12 cellular contexts compared by ENCODE assay signal in genomic region chr1:119827010-119827409, GRCh38. TPM values are rescaled to one million over a fixed set of nuclear protein-coding genes. Genes with fewer than 3 reads are reported as not detected.
DNase-seq lines count a peak whose midpoint lies in the region; ATAC-seq and TF ChIP-seq lines count a peak whose summit lies in the region.
"Had no signal": no experiment of that assay in that cellular context is flagged by ENCODE, and none has a peak within 500 bp of the region (broad histone marks: within the 10 kb centered on the region; RNA-seq: fewer than 3 reads in every experiment).

No MANE protein-coding gene starts in this region.

- H3K4me3 ChIP-seq in OCI-LY3 (ENCODE audit: low read length) (no peak overlapping the region), upper lobe of left lung (no peak overlapping the region)

- H3K4me3 Mint-ChIP-seq in activated CD8-positive, alpha-beta T cell treated with anti-CD3 and anti-CD28 coated beads for 36 hours = no peak overlapping the region
- H3K4me3 Mint-ChIP-seq in activated CD8-positive, alpha-beta T cell treated with anti-CD3 and anti-CD28 coated beads, Interleukin-2, amount 10 ng/mL, durations not matched to agents 7 days and 5 days = no peak overlapping the region

- H3K9ac ChIP-seq in OCI-LY3 (ENCODE audit: low read length) = no peak overlapping the region

- TF ChIP-seq POLR2A in erythroblast (IDR thresholded peaks at IDR 0.05; ENCODE audit: low read length) (no peak), upper lobe of left lung (IDR thresholded peaks at IDR 0.05) (no peak)

- H3K9me3 Mint-ChIP-seq in activated CD8-positive, alpha-beta T cell treated with anti-CD3 and anti-CD28 coated beads for 36 hours = no peaks in the 10 kb centered on the region
- H3K9me3 Mint-ChIP-seq in activated CD8-positive, alpha-beta T cell treated with anti-CD3 and anti-CD28 coated beads, Interleukin-2, amount 10 ng/mL, durations not matched to agents 7 days and 5 days (ENCODE audit: insufficient read depth) = no peaks in the 10 kb centered on the region

- no peak overlapping the region for H2AFZ ChIP-seq in OCI-LY3 (ENCODE audit: low read depth, low read length)

- H3K27me3 ChIP-seq in OCI-LY3 (ENCODE audit: low read depth, low read length) (peaks cover 26% of the 10 kb centered on the region), upper lobe of left lung (no peaks in the 10 kb centered on the region)

- no peaks in the 10 kb centered on the region for H3K36me3 Mint-ChIP-seq in activated CD8-positive, alpha-beta T cell treated with anti-CD3 and anti-CD28 coated beads for 36 hours (ENCODE audit: low read depth)
- no peaks in the 10 kb centered on the region for H3K36me3 Mint-ChIP-seq in activated CD8-positive, alpha-beta T cell treated with anti-CD3 and anti-CD28 coated beads, Interleukin-2, amount 10 ng/mL, durations not matched to agents 7 days and 5 days (ENCODE audit: low read depth)

- intact Hi-C loops in activated CD8-positive, alpha-beta T cell treated with anti-CD3 and anti-CD28 coated beads for 36 hours (cut with micrococcal nuclease) = no loop called here

- 92 to 100% methylated on average over 1 of the region's 1 CpG for WGBS in upper lobe of left lung, 2 donors

- H3K27ac ChIP-seq in OCI-LY3 (ENCODE audit: low read length) (no peak overlapping the region), upper lobe of left lung (no peak overlapping the region)

- H3K36me3 ChIP-seq in OCI-LY3 (replicated peaks; ENCODE audit: low read depth, low read length) = no peaks in the 10 kb centered on the region
- no peaks in the 10 kb centered on the region for H3K36me3 ChIP-seq in upper lobe of left lung

- no peaks in the 10 kb centered on the region for H3K79me2 ChIP-seq in OCI-LY3 (ENCODE audit: low read length)

- no peak for DNase-seq in activated CD8-positive, alpha-beta T cell treated with anti-CD3 and anti-CD28 coated beads for 36 hours
- DNase-seq in activated CD8-positive, alpha-beta T cell treated with anti-CD3 and anti-CD28 coated beads, Interleukin-2, amount 10 ng/mL, durations not matched to agents 7 days and 5 days = no peak
- DNase-seq in erythroblast (lab: John Stamatoyannopoulos, UW) (peak; percentile 15), upper lobe of left lung (no peak), middle frontal gyrus (ENCODE audit: extremely low spot score, low spot score) (no peak), activated gamma-delta T cell treated with Interleukin-2 at 50 U/mL for 16 hours (no peak), NCI-H2107 (lab: John Stamatoyannopoulos, UW) (no peak)
- DNase-seq: activated effector memory CD4-positive, alpha-beta T cell treated with anti-CD3 and anti-CD28 coated beads, Interleukin-2, amount 50 U/mL, for 16 hours; NCI-H1694 treated with DMSO at 0.1 percent for 48 hours; stimulated activated CD4-positive, alpha-beta T cell treated with anti-CD3 and anti-CD28 coated beads, Interleukin-2, amount 100 ng/mL, for 24 hours; T-helper 9 cell had no signal

- peak; percentile 53 for TF ChIP-seq CTCF in activated CD8-positive, alpha-beta T cell treated with anti-CD3 and anti-CD28 coated beads for 36 hours (IDR thresholded peaks at IDR 0.05)
- TF ChIP-seq CTCF in OCI-LY3 (IDR thresholded peaks at IDR 0.05; ENCODE audit: low read depth, low read length) (peak; percentile 42), upper lobe of left lung (IDR thresholded peaks at IDR 0.05) (peak in 5 of 6 experiments; percentile 13 to 31 (median 19))

- TF ChIP-seq EP300 in upper lobe of left lung (IDR thresholded peaks at IDR 0.05) = no peak

- no peak overlapping the region for H3K4me2 ChIP-seq in OCI-LY3 (ENCODE audit: low read length)

- no peaks in the 10 kb centered on the region for H3K9me3 ChIP-seq in OCI-LY3 (ENCODE audit: insufficient read depth, low read length)
- H3K9me3 ChIP-seq in upper lobe of left lung = no peaks in the 10 kb centered on the region

- peaks cover 10% of the 10 kb centered on the region for H3K27me3 Mint-ChIP-seq in activated CD8-positive, alpha-beta T cell treated with anti-CD3 and anti-CD28 coated beads for 36 hours
- peaks cover 37% of the 10 kb centered on the region for H3K27me3 Mint-ChIP-seq in activated CD8-positive, alpha-beta T cell treated with anti-CD3 and anti-CD28 coated beads, Interleukin-2, amount 10 ng/mL, durations not matched to agents 7 days and 5 days (ENCODE audit: low read depth)

- no peaks in the 10 kb centered on the region for H4K20me1 ChIP-seq in OCI-LY3 (ENCODE audit: insufficient read depth, low read length)

- no peak for ATAC-seq in activated CD8-positive, alpha-beta T cell treated with anti-CD3 and anti-CD28 coated beads for 36 hours
- no peak for ATAC-seq in activated CD8-positive, alpha-beta T cell treated with anti-CD3 and anti-CD28 coated beads, Interleukin-2, amount 10 ng/mL, durations not matched to agents 7 days and 5 days
- no peak for ATAC-seq in upper lobe of left lung (ENCODE audit: low FRiP score in 2 of 2)

- H3K4me1 Mint-ChIP-seq in activated CD8-positive, alpha-beta T cell treated with anti-CD3 and anti-CD28 coated beads for 36 hours (ENCODE audit: low read depth) = no peaks in the 10 kb centered on the region
- no peaks in the 10 kb centered on the region for H3K4me1 Mint-ChIP-seq in activated CD8-positive, alpha-beta T cell treated with anti-CD3 and anti-CD28 coated beads, Interleukin-2, amount 10 ng/mL, durations not matched to agents 7 days and 5 days (ENCODE audit: low read depth)

- H3K4me1 ChIP-seq in OCI-LY3 (ENCODE audit: low read length) (no peaks in the 10 kb centered on the region), upper lobe of left lung (no peaks in the 10 kb centered on the region)

- CTCF ChIA-PET in activated CD8-positive, alpha-beta T cell treated with anti-CD3 and anti-CD28 coated beads for 36 hours (lab: Charles Lee) = interaction anchor here (1.2 to 3.1 kb wide), 2 partner anchors 19 to 23 kb away, joined by 3 to 18 read pairs; no protein-coding TSS in a partner anchor
- CTCF ChIA-PET in activated CD8-positive, alpha-beta T cell treated with anti-CD3 and anti-CD28 coated beads, Interleukin-2, amount 10 ng/mL, durations not matched to agents 7 days and 5 days (lab: Charles Lee) = interaction anchor here (0.9 to 6.9 kb wide), 6 partner anchors 12 to 43 kb away, joined by 3 to 34 read pairs (median 4); no protein-coding TSS in a partner anchor

- no peak overlapping the region for H3K27ac Mint-ChIP-seq in activated CD8-positive, alpha-beta T cell treated with anti-CD3 and anti-CD28 coated beads for 36 hours
- H3K27ac Mint-ChIP-seq in activated CD8-positive, alpha-beta T cell treated with anti-CD3 and anti-CD28 coated beads, Interleukin-2, amount 10 ng/mL, durations not matched to agents 7 days and 5 days = no peak overlapping the region

- POLR2A ChIA-PET in activated CD8-positive, alpha-beta T cell treated with anti-CD3 and anti-CD28 coated beads for 36 hours (lab: Charles Lee) = no interaction called here
- POLR2A ChIA-PET in activated CD8-positive, alpha-beta T cell treated with anti-CD3 and anti-CD28 coated beads, Interleukin-2, amount 10 ng/mL, durations not matched to agents 7 days and 5 days (lab: Charles Lee) = no interaction called here

RNA-seq across cellular contexts. Expression of gene REG4, which starts 15.8 kb away (rescaled TPM):
- total RNA-seq in activated CD8-positive, alpha-beta T cell treated with anti-CD3 and anti-CD28 coated beads for 36 hours = 1 to 10 TPM; 9.7 to 9.9 TPM
- 10 to 100 TPM; 14.6 to 15.3 TPM for total RNA-seq in activated CD8-positive, alpha-beta T cell treated with anti-CD3 and anti-CD28 coated beads, Interleukin-2, amount 10 ng/mL, durations not matched to agents 7 days and 5 days
- not detected for total RNA-seq in upper lobe of left lung

RNA-seq across cellular contexts. Expression of gene HMGCS2, which starts 58.3 kb away (rescaled TPM):
- total RNA-seq in activated CD8-positive, alpha-beta T cell treated with anti-CD3 and anti-CD28 coated beads for 36 hours = not detected
- total RNA-seq in activated CD8-positive, alpha-beta T cell treated with anti-CD3 and anti-CD28 coated beads, Interleukin-2, amount 10 ng/mL, durations not matched to agents 7 days and 5 days = not detected
- total RNA-seq in upper lobe of left lung = 1 to 10 TPM in 3 of 6 donors, under 1 TPM in 2, not detected in 1; 0.31 to 5.9 (median 1.2) TPM

Comparison
In these comparisons a context has a peak if more than half of its experiments do, and no peak if none do; other contexts are left out.
1. DNase-seq: peak in erythroblast (2 of 2); none in activated CD8-positive, alpha-beta T cell treated with anti-CD3 and anti-CD28 coated beads for 36 hours (single experiment), activated CD8-positive, alpha-beta T cell treated with anti-CD3 and anti-CD28 coated beads, Interleukin-2, amount 10 ng/mL, durations not matched to agents 7 days and 5 days (single experiment), upper lobe of left lung (0 of 2), middle frontal gyrus (single experiment), activated gamma-delta T cell treated with Interleukin-2 at 50 U/mL for 16 hours (single experiment) and NCI-H2107 (single experiment).
2. RNA of gene REG4, which starts 15.8 kb away (total RNA-seq): 14.6 to 15.3 TPM in activated CD8-positive, alpha-beta T cell treated with anti-CD3 and anti-CD28 coated beads, Interleukin-2, amount 10 ng/mL, durations not matched to agents 7 days and 5 days and 9.7 to 9.9 TPM in activated CD8-positive, alpha-beta T cell treated with anti-CD3 and anti-CD28 coated beads for 36 hours; not detected in upper lobe of left lung; every median in the first group is over 10 times any median in the second.
3. Peak in every context shown above with its lines, with median percentiles within 50 percentile points of each other: CTCF ChIP-seq.